ENCODE assay signal across 23 cellular contexts in genomic region chr11:116065986-116066385, GRCh38.
DNase-seq lines count a peak whose midpoint lies in the region; ATAC-seq and TF ChIP-seq lines count a peak whose summit lies in the region.
"Had no signal": no experiment of that assay in that cellular context is flagged by ENCODE, and none has a peak within 500 bp of the region (broad histone marks: within the 10 kb centered on the region; RNA-seq: fewer than 3 reads in every experiment).

No MANE protein-coding gene starts in this region.

- peak; percentile 19 for DNase-seq in OCI-LY7 (ENCODE audit: low spot score)
- no peak for DNase-seq in OCI-M1 (lab: John Stamatoyannopoulos, UW)
- no peak for DNase-seq in SIG-M5 (lab: John Stamatoyannopoulos, UW)
- no peak for DNase-seq in NCI-H187 (lab: John Stamatoyannopoulos, UW)
- no peak for DNase-seq in OCI-M2 (lab: John Stamatoyannopoulos, UW; ENCODE audit: unreplicated experiment)
- DNase-seq: activated CD4-positive, alpha-beta T cell treated with anti-CD3 and anti-CD28 coated beads, Interleukin-2, amount 50 U/mL, for 48 hours; activated naive CD4-positive, alpha-beta T cell treated with anti-CD3 and anti-CD28 coated beads for 36 hours; activated T-cell treated with anti-CD3 and anti-CD28 coated beads for 4 hours; Caco-2; cerebellar nuclear complex; effector CD8-positive, alpha-beta T cell; esophagus squamous epithelium; NCI-H1048; NCI-H2081; NCI-H510A; SHP77; stimulated activated CD4-positive, alpha-beta T cell treated with anti-CD3 and anti-CD28 coated beads, Interleukin-2, amount 100 ng/mL, for 24 hours; transverse colon had no signal

- H3K4me3 ChIP-seq in OCI-LY7 (ENCODE audit: low read depth, low read length, poor library complexity, severe bottlenecking): no peak overlapping the region
- H3K4me3 ChIP-seq: ascending aorta, esophagus squamous epithelium, HAP-1, prostate gland, transverse colon had no signal

- H3K9me2 ChIP-seq in OCI-LY7 (ENCODE audit: insufficient read depth, low read length): no peaks in the 10 kb centered on the region

- no peaks in the 10 kb centered on the region for H3K79me2 ChIP-seq in OCI-LY7 (ENCODE audit: insufficient read depth, low read depth, low read length)

- H3K36me3 ChIP-seq in OCI-LY7 (ENCODE audit: insufficient read depth, low read length): no peaks in the 10 kb centered on the region
- H3K36me3 ChIP-seq: ascending aorta, esophagus squamous epithelium, HAP-1, prostate gland, transverse colon had no signal

- H3K27ac ChIP-seq in OCI-LY7 (ENCODE audit: low read depth, low read length, poor library complexity, severe bottlenecking): no peak overlapping the region
- H3K27ac ChIP-seq: ascending aorta, esophagus squamous epithelium, prostate gland, transverse colon had no signal

- H4K20me1 ChIP-seq in OCI-LY7 (ENCODE audit: insufficient read depth, low read length): no peaks in the 10 kb centered on the region

- H3K4me1 ChIP-seq in OCI-LY7 (ENCODE audit: insufficient read depth, low read length, poor library complexity, severe bottlenecking): peaks cover 29% of the 10 kb centered on the region
- H3K4me1 ChIP-seq: ascending aorta, Caco-2, HAP-1, prostate gland, transverse colon had no signal

- CTCF ChIA-PET in OCI-LY7 (lab: Charles Lee; ENCODE audit: unreplicated experiment): no interaction called here

- BruUV-seq in OCI-LY7 (replicated peaks; lab: Mats Ljungman, UMichigan): no TSS peak

- no peak overlapping the region for H2AFZ ChIP-seq in OCI-LY7 (ENCODE audit: low read length)

- ATAC-seq in GM18867 (IDR thresholded peaks at IDR 0.05; ENCODE audit: unreplicated experiment): peak; percentile 64
- peak; percentile 50 for ATAC-seq in HG03064 (IDR thresholded peaks at IDR 0.05; ENCODE audit: low read depth, unreplicated experiment)

- intact Hi-C loops in OCI-LY7 (cut with micrococcal nuclease; ENCODE audit: unreplicated experiment): no loop called here

- peak overlapping the region; percentile 25; the same call in 1 of the 2 replicates for H3K4me2 ChIP-seq in OCI-LY7 (ENCODE audit: low read length)

- POLR2A ChIA-PET in OCI-LY7 (lab: Charles Lee): no interaction called here

- no peak for TF ChIP-seq CTCF in OCI-LY7 (conservative IDR thresholded peaks at IDR 0.05; ENCODE audit: low read length)

- no peaks in the 10 kb centered on the region for H3K9me3 ChIP-seq in OCI-LY7 (ENCODE audit: low read length)
- H3K9me3 ChIP-seq: ascending aorta, Caco-2, esophagus squamous epithelium, HAP-1, prostate gland, transverse colon had no signal
